ENCODE assay signal across 21 cellular contexts in the genomic region with DNA sequence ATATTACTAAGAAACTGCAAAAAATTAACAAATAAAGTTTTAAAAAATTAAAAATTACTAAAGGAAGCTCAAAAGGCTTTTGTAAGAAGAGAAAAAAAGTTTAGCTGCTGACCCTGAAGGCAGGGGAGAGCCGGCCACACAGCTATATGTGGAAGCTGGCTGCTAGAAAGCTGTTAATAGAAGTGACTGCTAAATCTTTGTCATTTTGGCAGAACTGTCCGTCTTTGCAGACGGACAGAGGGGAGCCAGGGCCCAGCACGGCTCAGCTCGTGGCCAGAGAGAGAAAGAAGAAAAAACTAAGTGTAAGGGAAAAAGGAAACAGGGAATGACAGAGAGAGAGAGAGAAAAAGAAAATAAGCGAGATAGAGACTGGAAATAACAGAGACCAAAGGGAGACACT. TPM values are rescaled to one million over a fixed set of nuclear protein-coding genes. Genes with fewer than 3 reads are reported as not detected.
"Had no signal": no experiment of that assay in that cellular context is flagged by ENCODE, and none has a peak within 500 bp of the region (broad histone marks: within the 10 kb centered on the region; RNA-seq: fewer than 3 reads in every experiment).

No MANE protein-coding gene starts in this region.

- H3K4me3 Mint-ChIP-seq: natural killer cell treated with Interleukin-12 subunit alpha and Interleukin-12 subunit beta and Interleukin-15 and Interleukin-18, amount 100 ng/mL, for 72 hours had no signal

- H3K27me3 ChIP-seq: dorsolateral prefrontal cortex had no signal

- H3K27ac Mint-ChIP-seq: natural killer cell treated with Interleukin-12 subunit alpha and Interleukin-12 subunit beta and Interleukin-15 and Interleukin-18, amount 100 ng/mL, for 72 hours had no signal

- H3K9me3 Mint-ChIP-seq: natural killer cell treated with Interleukin-12 subunit alpha and Interleukin-12 subunit beta and Interleukin-15 and Interleukin-18, amount 100 ng/mL, for 72 hours had no signal

- ATAC-seq: left lung; natural killer cell treated with Interleukin-12 subunit alpha and Interleukin-12 subunit beta and Interleukin-15 and Interleukin-18, amount 100 ng/mL, for 72 hours had no signal

- H3K36me3 Mint-ChIP-seq: natural killer cell treated with Interleukin-12 subunit alpha and Interleukin-12 subunit beta and Interleukin-15 and Interleukin-18, amount 100 ng/mL, for 72 hours had no signal

- H3K27ac ChIP-seq: dorsolateral prefrontal cortex, left lung, stomach had no signal

- H3K36me3 ChIP-seq: left lung, stomach had no signal

- DNase-seq: cortex of kidney; dorsolateral prefrontal cortex; effector CD8-positive, alpha-beta T cell; foreskin melanocyte; head of caudate nucleus; hypothalamus; left lung; mesenchymal stem cell; midbrain; small intestine; stimulated activated CD4-positive, alpha-beta T cell treated with anti-CD3 and anti-CD28 coated beads, Interleukin-12 subunit alpha, Interleukin-12 subunit beta, amount 100 ng/mL, for 4 hours; stimulated activated naive CD4-positive, alpha-beta T cell; stomach; substantia nigra; trophoblast cell had no signal

- H3K4me1 ChIP-seq: left lung had no signal

- H3K9me3 ChIP-seq: left lung, stomach had no signal

- H3K4me3 ChIP-seq: dorsolateral prefrontal cortex, left lung, lung, stomach had no signal

RNA-seq across cellular contexts. Expression of a gene that starts 27.9 kb away (rescaled TPM):
- total RNA-seq: chondrocyte; natural killer cell treated with Interleukin-12 subunit alpha and Interleukin-12 subunit beta and Interleukin-15 and Interleukin-18, amount 100 ng/mL, for 72 hours; omental fat pad; pulmonary artery endothelial cell; stomach had no signal
- polyA plus RNA-seq: esophagus, stomach had no signal
